ENCODE assay signal across 10 cellular contexts in the genomic region with DNA sequence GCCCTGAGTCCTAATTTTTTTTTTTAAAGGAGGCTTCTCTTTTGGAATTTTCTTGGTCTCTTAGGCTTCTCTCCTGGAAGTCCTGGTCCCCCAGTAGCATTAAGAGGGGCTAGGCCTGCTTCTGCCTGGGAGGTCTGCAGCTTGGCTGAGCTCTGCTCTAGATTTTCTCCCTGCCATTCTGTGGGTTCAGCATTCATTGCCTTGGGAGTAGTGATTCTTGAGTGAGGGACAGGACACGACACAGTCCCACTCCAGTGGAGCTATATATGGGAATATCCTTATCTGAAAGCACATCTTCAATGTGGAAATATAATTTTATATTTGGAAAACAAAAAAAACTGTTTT. TPM values are rescaled to one million over a fixed set of nuclear protein-coding genes. Genes with fewer than 3 reads are reported as not detected.
DNase-seq lines count a peak whose midpoint lies in the region; ATAC-seq, FAIRE-seq and TF ChIP-seq lines count a peak whose summit lies in the region.
"Had no signal": no experiment of that assay in that cellular context is flagged by ENCODE, and none has a peak within 500 bp of the region (broad histone marks: within the 10 kb centered on the region; RNA-seq: fewer than 3 reads in every experiment).

No MANE protein-coding gene starts in this region.

- CTCF ChIA-PET in GM12878 (lab: Yijun Ruan, JAX) = interaction anchor here (0.6 to 8.0 kb wide), 49 partner anchors 9 to 615 kb away, joined by 3 to 131 read pairs (median 5); a partner anchor contains a TSS

- SMC1A ChIA-PET in GM12878 (lab: Charles Lee; ENCODE audit: uncharacterized antibody, unreplicated experiment) = interaction anchor here (0.6 to 4.4 kb wide), 27 partner anchors 9 to 606 kb away, joined by 3 to 44 read pairs (median 4); a partner anchor contains a TSS

- TF ChIP-seq RAD21 in GM12878 (IDR thresholded peaks at IDR 0.05; ENCODE audit: insufficient read depth, low read depth, low read length) = no peak

- no peaks in the 10 kb centered on the region for H3K36me3 ChIP-seq in GM12878 (ENCODE audit: control insufficient read depth in 2 of 2, insufficient read depth in 2 of 2, low read length in 1 of 2)
- no peaks in the 10 kb centered on the region for H3K36me3 ChIP-seq in osteoblast (ENCODE audit: insufficient read depth, low read length)
- H3K36me3 ChIP-seq: transverse colon had no signal

- FAIRE-seq in GM12878 (lab: Jason Lieb, UNC) = no peak
- FAIRE-seq: bronchial epithelial cell had no signal

- peak; percentile 10 for ATAC-seq in GM18867 (IDR thresholded peaks at IDR 0.05; ENCODE audit: unreplicated experiment)
- peak; percentile 13 for ATAC-seq in HG02759 (IDR thresholded peaks at IDR 0.05; ENCODE audit: unreplicated experiment)
- ATAC-seq in GM12878 = peak; percentile 17
- ATAC-seq in HG02970 (IDR thresholded peaks at IDR 0.05; ENCODE audit: low FRiP score, unreplicated experiment) = no peak

- H3K27ac ChIP-seq in GM12878 (ENCODE audit: control insufficient read depth, insufficient read depth) (no peak overlapping the region), osteoblast (ENCODE audit: low read depth, low read length) (no peak overlapping the region), substantia nigra (ENCODE audit: low read depth, low read length, poor library complexity, severe bottlenecking) (no peak overlapping the region)

- no peak overlapping the region for H3K9ac ChIP-seq in GM12878 (ENCODE audit: control insufficient read depth, insufficient read depth, low read length)

- RAD21 ChIA-PET in GM12878 (lab: Charles Lee; ENCODE audit: unreplicated experiment) = interaction anchor here (0.8 to 4.0 kb wide), 24 partner anchors 10 to 478 kb away, joined by 3 to 40 read pairs (median 4); a partner anchor contains a TSS

- BruUV-seq in GM12878 (replicated peaks; lab: Mats Ljungman, UMichigan) = no TSS peak

- POLR2A ChIA-PET in GM12878 (lab: Charles Lee) = interaction anchor here (0.5 to 1.3 kb wide), 4 partner anchors 9 to 182 kb away, joined by 3 to 4 read pairs (median 4); no protein-coding TSS in a partner anchor

- H3K4me2 ChIP-seq in GM12878 (ENCODE audit: control insufficient read depth, insufficient read depth) = no peak overlapping the region
- peak overlapping the region; percentile 98 for H3K4me2 ChIP-seq in osteoblast (ENCODE audit: insufficient read depth, low read length)

- TF ChIP-seq EP300 in GM12878 (IDR thresholded peaks at IDR 0.05; ENCODE audit: borderline replicate concordance in 1 of 2, control insufficient read depth in 1 of 2, low read depth in 2 of 2, low read length in 2 of 2) = no peak

- WGBS in GM12878 (ENCODE audit: insufficient coverage, insufficient replicate concordance, low lambda C conversion rate, missing lambda C conversion rate) = 0% methylated on average over 1 of the region's 1 CpG

- H3K4me1 ChIP-seq in GM12878 (ENCODE audit: control insufficient read depth, insufficient read depth, low read length) (peaks cover 9% of the 10 kb centered on the region), osteoblast (ENCODE audit: insufficient read depth, low read length) (peaks cover 17% of the 10 kb centered on the region)

- intact Hi-C loops in GM12878 (cut with micrococcal nuclease; ENCODE audit: unreplicated experiment) = loop anchor here (2.0 to 10.0 kb wide), 3 partner anchors 40 to 477 kb away; a partner anchor contains a TSS

- H3K9me3 ChIP-seq in GM12878 (replicated peaks; ENCODE audit: control insufficient read depth, insufficient read depth, low read length) (no peaks in the 10 kb centered on the region), osteoblast (ENCODE audit: low read depth, low read length) (no peaks in the 10 kb centered on the region)
- H3K9me3 ChIP-seq: transverse colon had no signal

- H3K79me2 ChIP-seq in GM12878 (ENCODE audit: control insufficient read depth, insufficient read depth, low read length) = no peaks in the 10 kb centered on the region
- no peaks in the 10 kb centered on the region for H3K79me2 ChIP-seq in osteoblast (ENCODE audit: insufficient read depth, low read length)

- TF ChIP-seq CTCF in GM12878 (IDR thresholded peaks at IDR 0.05 in 2 of 3, conservative IDR thresholded peaks at IDR 0.05 in 1 of 3; ENCODE audit: control insufficient read depth in 2 of 3, extremely low read depth in 1 of 3, insufficient read depth in 1 of 3, low read depth in 3 of 3, low read length in 3 of 3) = no peak
- peak; percentile 14 for TF ChIP-seq CTCF in osteoblast (IDR thresholded peaks at IDR 0.05; ENCODE audit: extremely low read depth, low read depth, low read length)

- no peaks in the 10 kb centered on the region; a peak in 3 of 4 replicates for H3K27me3 ChIP-seq in GM12878 (replicated peaks in 1 of 2; ENCODE audit: control insufficient read depth in 2 of 2, insufficient read depth in 2 of 2, low read length in 1 of 2)
- no peaks in the 10 kb centered on the region for H3K27me3 ChIP-seq in osteoblast (ENCODE audit: insufficient read depth, low read length)
- H3K27me3 ChIP-seq: transverse colon had no signal

- peak overlapping the region; percentile 76 for H2AFZ ChIP-seq in GM12878 (ENCODE audit: control insufficient read depth, low read depth, low read length)
- H2AFZ ChIP-seq in osteoblast (ENCODE audit: low read length) = no peak overlapping the region

- DNase-seq in GM12878 (ENCODE audit: low read depth, low spot score) (no peak), osteoblast (ENCODE audit: insufficient read length, low spot score, missing footprints) (peak; percentile 41), HuH-7 (ENCODE audit: low spot score) (no peak), NCI-H2196 (lab: John Stamatoyannopoulos, UW; ENCODE audit: unreplicated experiment) (no peak), substantia nigra (lab: John Stamatoyannopoulos, UW) (no peak)

- no peak for TF ChIP-seq POLR2A in GM12878 (IDR thresholded peaks at IDR 0.05; ENCODE audit: low read depth, low read length)

- H3K4me3 ChIP-seq in GM12878 (no peak overlapping the region), osteoblast (ENCODE audit: insufficient read depth, low read length) (no peak overlapping the region)

- in situ Hi-C loops in GM12878 (cut with MboI) = no loop called here

- H4K20me1 ChIP-seq in GM12878 (ENCODE audit: control insufficient read depth, insufficient read depth) = no peaks in the 10 kb centered on the region
- H4K20me1 ChIP-seq in osteoblast (ENCODE audit: insufficient read depth, low read length) = no peaks in the 10 kb centered on the region

TF ChIP-seq in GM12878, 131 proteins besides CTCF, POLR2A, EP300 and RAD21 (continues in another document):
- no peak for TF ChIP-seq MEF2B (IDR thresholded peaks at IDR 0.05; ENCODE audit: partially characterized antibody, poor library complexity, severe bottlenecking)
- TF ChIP-seq HCFC1 (IDR thresholded peaks at IDR 0.05; ENCODE audit: low read length) = no peak

RNA-seq across cellular contexts. Expression of a gene that starts 3.7 kb away (rescaled TPM):
- not detected in 2 replicates for total RNA-seq in GM12878 (2013; cell fraction: nucleolus; rRNA removed)
- total RNA-seq in GM12878 (2014; rRNA removed) = not detected in 2 replicates
- not detected in 2 replicates for total RNA-seq in GM12878 (2014; rRNA removed; fragmentation: Illumina TruSeq; extraction: Trizol)
- not detected in 2 replicates for total RNA-seq in GM12878 (2021)
- not detected for polyA plus RNA-seq in GM12878 (2011; ENCODE audit: low read depth)
- not detected in 2 replicates for polyA plus RNA-seq in GM12878 (2011; rRNA removed)
- polyA plus RNA-seq in GM12878 (2011; cell fraction: cytosol; rRNA removed) = 0.01 TPM in 1 of 2 replicates, not detected in the other
- not detected in 2 replicates for polyA plus RNA-seq in GM12878 (2011; cell fraction: nucleus; rRNA removed)
- 0.14 and 0.36 TPM in 2 replicates for polyA plus RNA-seq in GM12878 (2012)
- polyA plus RNA-seq in GM12878 (2014; fragmentation: Illumina TruSeq; extraction: Trizol) = not detected in 2 replicates
- under 1 TPM; 0.02 to 0.18 TPM for polyA plus RNA-seq in GM12878 (2014; fragmentation: Nextera tagmentation; extraction: Ambion mirVana)
- not detected in 2 replicates for polyA plus RNA-seq in GM12878 (2014; rRNA removed)
- polyA plus RNA-seq in GM12878 (2016; fragmentation: Nextera tagmentation; extraction: Ambion mirVana) = not detected
- not detected in 2 replicates for polyA minus RNA-seq in GM12878 (2011; rRNA and poly(A)+ RNA removed)
- polyA minus RNA-seq in GM12878 (2011; cell fraction: cytosol; rRNA and poly(A)+ RNA removed) = not detected in 2 replicates
- polyA minus RNA-seq in GM12878 (2011; cell fraction: nucleus; rRNA and poly(A)+ RNA removed) = not detected in 2 replicates
- total RNA-seq in osteoblast = not detected in 2 replicates

RNA-seq across cellular contexts. Expression of a gene that starts 23.7 kb away (rescaled TPM):
- total RNA-seq in GM12878 (2013; cell fraction: nucleolus; rRNA removed) = 0.13 TPM in 1 of 2 replicates, not detected in the other
- 0.06 TPM in 1 of 2 replicates, not detected in the other for total RNA-seq in GM12878 (2014; rRNA removed)
- total RNA-seq in GM12878 (2014; rRNA removed; fragmentation: Illumina TruSeq; extraction: Trizol) = not detected in 2 replicates
- not detected in 2 replicates for total RNA-seq in GM12878 (2021)
- polyA plus RNA-seq in GM12878 (2011; ENCODE audit: low read depth) = 0.10 TPM
- polyA plus RNA-seq in GM12878 (2011; rRNA removed) = not detected in 2 replicates
- polyA plus RNA-seq in GM12878 (2011; cell fraction: cytosol; rRNA removed) = 0.07 TPM in 1 of 2 replicates, not detected in the other
- polyA plus RNA-seq in GM12878 (2011; cell fraction: nucleus; rRNA removed) = 0.10 TPM in 1 of 2 replicates, not detected in the other
- polyA plus RNA-seq in GM12878 (2012) = 0.08 TPM in 2 replicates
- polyA plus RNA-seq in GM12878 (2014; fragmentation: Illumina TruSeq; extraction: Trizol) = 0.11 TPM in 1 of 2 replicates, not detected in the other
- not detected for polyA plus RNA-seq in GM12878 (2014; fragmentation: Nextera tagmentation; extraction: Ambion mirVana)
- polyA plus RNA-seq in GM12878 (2014; rRNA removed) = 0.01 and 0.03 TPM in 2 replicates
- polyA plus RNA-seq in GM12878 (2016; fragmentation: Nextera tagmentation; extraction: Ambion mirVana) = under 1 TPM in 1 of 2 experiments, not detected in 1; 0.11 TPM
- not detected in 2 replicates for polyA minus RNA-seq in GM12878 (2011; rRNA and poly(A)+ RNA removed)
- polyA minus RNA-seq in GM12878 (2011; cell fraction: cytosol; rRNA and poly(A)+ RNA removed) = not detected in 2 replicates
- not detected in 2 replicates for polyA minus RNA-seq in GM12878 (2011; cell fraction: nucleus; rRNA and poly(A)+ RNA removed)
- 3.3 and 4.1 TPM in 2 replicates for total RNA-seq in osteoblast
